Comparison of ENCODE assay signal across 8 cellular contexts in the genomic region with DNA sequence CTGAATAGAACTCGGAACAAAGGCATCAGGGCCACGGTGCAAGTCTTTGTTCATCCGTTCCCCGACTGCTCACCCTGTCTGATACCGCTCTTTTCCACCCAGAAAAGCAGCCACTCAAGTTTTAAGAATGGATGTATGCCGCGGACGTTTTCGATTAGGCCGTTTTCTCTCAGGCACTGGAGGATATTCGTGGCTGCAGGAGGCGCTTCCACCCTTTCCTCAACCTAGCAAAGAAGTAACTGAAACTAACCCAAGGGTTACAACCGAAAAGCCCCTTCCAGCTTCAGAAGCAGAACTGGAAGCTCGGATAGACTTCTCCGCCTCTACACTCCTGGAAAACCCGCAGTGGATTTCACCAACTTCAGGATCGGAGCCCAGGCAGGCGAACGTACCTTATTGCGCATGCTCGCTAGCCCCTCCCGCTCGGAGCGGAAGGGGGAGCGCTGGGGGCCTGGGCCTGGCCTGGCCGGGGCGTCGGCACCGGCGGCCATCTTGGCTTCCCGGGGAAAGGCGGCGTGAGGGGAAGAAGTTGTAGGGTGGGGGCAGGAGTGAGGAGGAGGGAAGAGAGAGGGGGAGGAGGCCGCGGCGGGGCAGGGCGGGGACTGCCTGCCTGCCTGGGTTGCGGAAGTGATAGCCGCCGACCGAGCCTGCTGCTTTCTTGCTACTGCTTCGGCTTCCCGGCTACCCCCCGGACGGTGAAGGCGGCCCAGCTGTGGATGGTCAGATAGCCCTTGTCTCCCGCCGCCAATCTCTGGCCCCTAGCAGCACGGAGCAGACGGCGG. TPM values are rescaled to one million over a fixed set of nuclear protein-coding genes. Genes with fewer than 3 reads are reported as not detected.
DNase-seq lines count a peak whose midpoint lies in the region; ATAC-seq and TF ChIP-seq lines count a peak whose summit lies in the region.

A gene (plus strand): TSS at position 619 of the 782 bp plus-strand sequence. CDS start 191 bp downstream, outside the sequence.

- H3K4me3 ChIP-seq in breast epithelium (peak within 1 kb of the TSS; percentile 97 to 99 (median 99)), iPS-18a (ENCODE audit: low read length) (peak within 1 kb of the TSS; percentile 96), skeletal muscle satellite cell (ENCODE audit: low read length) (peak within 1 kb of the TSS; percentile 95)

- DNase-seq in ACHN (peak; percentile 99), NCI-H2196 treated with DMSO at 0.1 percent for 48 hours (lab: John Stamatoyannopoulos, UW; ENCODE audit: unreplicated experiment) (peak; percentile 97), breast epithelium (ENCODE audit: low spot score in 2 of 2) (peak; percentile 97)

- H3K4me2 ChIP-seq in skeletal muscle satellite cell (ENCODE audit: low read length) = peak within 1 kb of the TSS; percentile 86

- H3K4me1 ChIP-seq in breast epithelium (no peaks in the 10 kb centered on the region), iPS-18a (ENCODE audit: control insufficient read depth, low read depth, low read length) (peaks cover 35% of the 10 kb centered on the region), skeletal muscle satellite cell (ENCODE audit: control insufficient read depth, insufficient read depth, low read length) (peaks cover 54% of the 10 kb centered on the region)

- H3K27ac ChIP-seq in VCaP = peak within 1 kb of the TSS; percentile 92
- peak within 1 kb of the TSS; percentile 99 to 100 for H3K27ac ChIP-seq in breast epithelium
- peak within 1 kb of the TSS; percentile 98 for H3K27ac ChIP-seq in iPS-18a (ENCODE audit: low read length)

- H3K27me3 ChIP-seq in breast epithelium = no peaks in the 10 kb centered on the region
- H3K27me3 ChIP-seq in iPS-18a (ENCODE audit: control insufficient read depth, insufficient read depth, low read length) = no peaks in the 10 kb centered on the region
- no peaks in the 10 kb centered on the region for H3K27me3 ChIP-seq in skeletal muscle satellite cell (ENCODE audit: control insufficient read depth, insufficient read depth, low read length)

- in situ Hi-C loops in ACHN (cut with HindIII; ENCODE audit: low pct_ligation_motif_present, low pct_unique_long_range_greater_than_20kb, low sequenced_read_pairs) = no loop called here

- peak within 1 kb of the TSS; percentile 96 for H3K9ac ChIP-seq in iPS-18a (ENCODE audit: low read length)
- H3K9ac ChIP-seq in skeletal muscle satellite cell (ENCODE audit: low read depth, low read length) = peak within 1 kb of the TSS; percentile 98

- H3K36me3 ChIP-seq in breast epithelium (no peaks in the 10 kb centered on the region), iPS-18a (ENCODE audit: control insufficient read depth, low read depth, low read length) (peaks cover 7% of the 10 kb centered on the region), skeletal muscle satellite cell (ENCODE audit: insufficient read depth, low read length) (peaks cover 12% of the 10 kb centered on the region)

- TF ChIP-seq POLR2A in breast epithelium (IDR thresholded peaks at IDR 0.05) = no peak

- H3K9me3 ChIP-seq in breast epithelium (no peaks in the 10 kb centered on the region), iPS-18a (ENCODE audit: control insufficient read depth, low read depth, low read length) (no peaks in the 10 kb centered on the region), skeletal muscle satellite cell (replicated peaks; ENCODE audit: low read length) (no peaks in the 10 kb centered on the region)

- ATAC-seq in GM18870 (IDR thresholded peaks at IDR 0.05; ENCODE audit: unreplicated experiment) = peak; percentile 49
- peak; percentile 51 for ATAC-seq in HG03135 (IDR thresholded peaks at IDR 0.05; ENCODE audit: unreplicated experiment)

- TF ChIP-seq CTCF in VCaP (conservative IDR thresholded peaks at IDR 0.05) (no peak), breast epithelium (IDR thresholded peaks at IDR 0.05) (no peak)

- intact Hi-C loops in breast epithelium (cut with DNase I; ENCODE audit: low total_unique reads) = no loop called here

RNA-seq across cellular contexts. Expression of the gene that starts here (rescaled TPM):
- 100 to 1,000 TPM in 2 of 3 donors, 10 to 100 TPM in 1; 98.4 to 150 (median 117) TPM for total RNA-seq in breast epithelium
- total RNA-seq in skeletal muscle satellite cell (2012; rRNA removed) = 235 and 246 TPM in 2 replicates

Comparison
In these comparisons a context has a peak if more than half of its experiments do, and no peak if none do; other contexts are left out.
1. Peak in every context shown above with its lines: DNase-seq, ATAC-seq, H3K4me3 ChIP-seq and H3K27ac ChIP-seq.